ENCODE assay signal across 8 cellular contexts in genomic region chr4:55346851-55347255, GRCh38. TPM values are rescaled to one million over a fixed set of nuclear protein-coding genes. Genes with fewer than 3 reads are reported as not detected.
DNase-seq lines count a peak whose midpoint lies in the region; ATAC-seq and TF ChIP-seq lines count a peak whose summit lies in the region.

No MANE protein-coding gene starts in this region.

- H3K36me3 Mint-ChIP-seq in CD8-positive, alpha-beta T cell, result peaks cover 2% of the 10 kb centered on the region

- CTCF ChIA-PET in CD8-positive, alpha-beta T cell (lab: Charles Lee), result interaction anchor here (0.6 to 2.7 kb wide), 20 partner anchors 8 to 519 kb away, joined by 3 to 18 read pairs (median 4); no protein-coding TSS in a partner anchor
- CTCF ChIA-PET in IMR-90 (lab: Yijun Ruan, JAX), result interaction anchor here (0.6 kb wide), 1 partner anchor 11 kb away, joined by 4 read pairs; no protein-coding TSS in a partner anchor

- no peak for TF ChIP-seq RAD21 in IMR-90 (IDR thresholded peaks at IDR 0.05; ENCODE audit: low read length)

- WGBS in IMR-90 (ENCODE audit: extremely low coverage in 2 of 2, insufficient read length in 1 of 2), 2 experiments, result 10% methylated on average over 4 of the region's 16 CpGs; no CpG with 5 or more reads in 1 of the 2 experiments

- H2AK5ac ChIP-seq in IMR-90 (ENCODE audit: low read depth, low read length), result no peak overlapping the region

- no peak for TF ChIP-seq CTCF in CD8-positive, alpha-beta T cell (IDR thresholded peaks at IDR 0.05)
- no peak for TF ChIP-seq CTCF in IMR-90 (conservative IDR thresholded peaks at IDR 0.05; ENCODE audit: low read depth, low read length)
- no peak for TF ChIP-seq CTCF in choroid plexus epithelial cell (conservative IDR thresholded peaks at IDR 0.05; ENCODE audit: low read depth, low read length)

- no peaks in the 10 kb centered on the region for H3K9me3 ChIP-seq in CD8-positive, alpha-beta T cell (ENCODE audit: low read length)
- no peaks in the 10 kb centered on the region for H3K9me3 ChIP-seq in IMR-90 (ENCODE audit: control insufficient read depth, insufficient read depth, low read length)
- H3K9me3 ChIP-seq in muscle layer of duodenum (ENCODE audit: control insufficient read depth in 1 of 2, low read length in 2 of 2), result no peaks in the 10 kb centered on the region

- no peaks in the 10 kb centered on the region for H4K20me1 ChIP-seq in IMR-90 (ENCODE audit: insufficient read depth, low read length)

- H2AFZ ChIP-seq in IMR-90 (replicated peaks; ENCODE audit: low read length, poor library complexity), result peak overlapping the region; percentile 98

- H2BK5ac ChIP-seq in IMR-90 (ENCODE audit: low read depth, low read length, poor library complexity, severe bottlenecking), result peak overlapping the region; percentile 75

- no peaks in the 10 kb centered on the region for H3K27me3 Mint-ChIP-seq in CD8-positive, alpha-beta T cell (ENCODE audit: low read depth)

- H3K79me1 ChIP-seq in IMR-90 (ENCODE audit: low read depth in 1 of 2, low read length in 2 of 2), result peaks cover 13 to 17% of the 10 kb centered on the region in 2 experiments; a peak in 2 of 4 replicates

- peak overlapping the region; percentile 93 for H3K4me2 ChIP-seq in IMR-90 (ENCODE audit: low read depth, low read length)

- peak overlapping the region; percentile 86 for H2AK9ac ChIP-seq in IMR-90 (replicated peaks; ENCODE audit: low read depth, low read length, poor library complexity)

- peak in 2 of 7 experiments; percentile 1 to 7 for DNase-seq in CD8-positive, alpha-beta T cell
- DNase-seq in IMR-90, result no peak
- DNase-seq in choroid plexus epithelial cell (ENCODE audit: low read depth), result no peak
- no peak for DNase-seq in putamen (ENCODE audit: low spot score)
- no peak for DNase-seq in COLO829 (ENCODE audit: low spot score)
- DNase-seq in NCI-H748 (lab: John Stamatoyannopoulos, UW; ENCODE audit: unreplicated experiment), result no peak

- peak overlapping the region; percentile 25; the same call in 1 of the 2 replicates for H3K18ac ChIP-seq in IMR-90 (ENCODE audit: low read depth, low read length)

- in situ Hi-C loops in IMR-90 (cut with MboI; ENCODE audit: low sequenced_read_pairs), result loop anchor here (5.0 to 25.0 kb wide), 4 partner anchors 205 to 585 kb away; partner anchors contain the start of gene EXOC1

- H3K27ac Mint-ChIP-seq in CD8-positive, alpha-beta T cell, result peak overlapping the region; percentile 19

- H3K4me1 ChIP-seq in CD8-positive, alpha-beta T cell (ENCODE audit: insufficient read depth, low read length), result peaks cover 9% of the 10 kb centered on the region
- H3K4me1 ChIP-seq in IMR-90 (ENCODE audit: control insufficient read depth, insufficient read depth, low read length) (peaks cover 14% of the 10 kb centered on the region), muscle layer of duodenum (ENCODE audit: control insufficient read depth in 1 of 2, insufficient read depth in 2 of 2, low read length in 2 of 2) (peaks cover 0 to 14% of the 10 kb centered on the region in 2 donors)

- peak overlapping the region; percentile 76 for H2BK20ac ChIP-seq in IMR-90 (ENCODE audit: low read depth, low read length)

- ATAC-seq in CD8-positive, alpha-beta T cell, result no peak
- ATAC-seq in IMR-90 (ENCODE audit: low read depth), result no peak
- no peak for ATAC-seq in HG03175 (IDR thresholded peaks at IDR 0.05; ENCODE audit: unreplicated experiment)

- peak overlapping the region; percentile 88 for H3K9ac ChIP-seq in IMR-90 (ENCODE audit: low read depth, low read length)

- POLR2A ChIA-PET in CD8-positive, alpha-beta T cell (lab: Charles Lee), result interaction anchor here (2.1 to 2.4 kb wide), 2 partner anchors 48 to 199 kb away, joined by 9 to 12 read pairs; partner anchors contain the start of gene TMEM165
- POLR2A ChIA-PET in IMR-90 (lab: Charles Lee; ENCODE audit: unreplicated experiment), result interaction anchor here (0.6 kb wide), 2 partner anchors 98 to 199 kb away, joined by 3 to 4 read pairs; no protein-coding TSS in a partner anchor

- peak overlapping the region; percentile 88 for H3K4me3 ChIP-seq in CD8-positive, alpha-beta T cell (ENCODE audit: low read depth, low read length)
- H3K4me3 ChIP-seq in IMR-90 (ENCODE audit: insufficient read depth, low read depth, low read length), result peak overlapping the region; percentile 64
- H3K4me3 ChIP-seq in choroid plexus epithelial cell (ENCODE audit: low read depth, low read length), result peak overlapping the region; percentile 77
- H3K4me3 ChIP-seq in muscle layer of duodenum (ENCODE audit: low read depth in 1 of 2, low read length in 2 of 2), result peak overlapping the region; percentile 76 to 78

- BruUV-seq in IMR-90 (replicated peaks; lab: Mats Ljungman, UMichigan), result no TSS peak

- peaks cover 14% of the 10 kb centered on the region for H3K4me1 Mint-ChIP-seq in CD8-positive, alpha-beta T cell (ENCODE audit: low read depth)

- H3K9me3 Mint-ChIP-seq in CD8-positive, alpha-beta T cell, result no peaks in the 10 kb centered on the region

- H3K27me3 ChIP-seq in CD8-positive, alpha-beta T cell (ENCODE audit: insufficient read depth, low read length), result no peaks in the 10 kb centered on the region
- H3K27me3 ChIP-seq in IMR-90 (ENCODE audit: control insufficient read depth, insufficient read depth, low read length), result no peaks in the 10 kb centered on the region
- H3K27me3 ChIP-seq in muscle layer of duodenum (ENCODE audit: low read depth, low read length), result no peaks in the 10 kb centered on the region

- H3K36me3 ChIP-seq in CD8-positive, alpha-beta T cell (ENCODE audit: insufficient read depth, low read length), result no peaks in the 10 kb centered on the region
- H3K36me3 ChIP-seq in IMR-90 (ENCODE audit: control insufficient read depth, insufficient read depth, low read length), result no peaks in the 10 kb centered on the region
- no peaks in the 10 kb centered on the region for H3K36me3 ChIP-seq in muscle layer of duodenum (ENCODE audit: control insufficient read depth in 1 of 2, insufficient read depth in 2 of 2, low read length in 2 of 2)

- TF ChIP-seq POLR2A in IMR-90 (IDR thresholded peaks at IDR 0.05; ENCODE audit: low read depth, low read length), result no peak

- peak overlapping the region; percentile 49 to 91 for H4K8ac ChIP-seq in IMR-90 (ENCODE audit: low read depth in 2 of 2, low read length in 2 of 2)

- H2BK15ac ChIP-seq in IMR-90 (ENCODE audit: low read depth, low read length), result peak overlapping the region; percentile 65; the same call in 2 of the 3 replicates

- H3K4me3 Mint-ChIP-seq in CD8-positive, alpha-beta T cell, result peak overlapping the region; percentile 80

- peak overlapping the region; percentile 68 for H4K5ac ChIP-seq in IMR-90 (ENCODE audit: low read depth, low read length)

- H4K91ac ChIP-seq in IMR-90 (ENCODE audit: insufficient read depth, low read depth, low read length), result peak overlapping the region; percentile 32

- dilution Hi-C loops in IMR-90 (cut with HindIII; ENCODE audit: low sequenced_read_pairs, unreplicated experiment), result no loop called here

- peak overlapping the region; percentile 78 for H3K14ac ChIP-seq in IMR-90 (replicated peaks; ENCODE audit: low read depth, low read length)

- H3K23ac ChIP-seq in IMR-90 (ENCODE audit: low read depth, low read length), result peak overlapping the region; percentile 87; the same call in 1 of the 2 replicates

- H2BK120ac ChIP-seq in IMR-90 (ENCODE audit: low read depth, low read length), result peak overlapping the region; percentile 90

- peak overlapping the region; percentile 70 for H3K56ac ChIP-seq in IMR-90 (ENCODE audit: extremely low read depth, insufficient read depth, low read length)

- no peaks in the 10 kb centered on the region for H3K9me1 ChIP-seq in IMR-90 (ENCODE audit: insufficient read depth, low read length)

- peak overlapping the region; percentile 82 for H3K4ac ChIP-seq in IMR-90 (ENCODE audit: low read depth, low read length)

- intact Hi-C loops in CD8-positive, alpha-beta T cell (cut with DNase I, micrococcal nuclease), result loop anchor here (1.0 to 10.0 kb wide), 12 partner anchors 48 to 1282 kb away; partner anchors contain the start of genes EXOC1 (in 2 of the 2), CEP135 (in 1 of the 2), CHIC2 (in 1 of the 2) and CLOCK (in 1 of the 2)
- intact Hi-C loops in IMR-90 (cut with micrococcal nuclease), result loop anchor here (1.0 to 5.0 kb wide), 9 partner anchors 49 to 955 kb away; partner anchors contain the start of genes CLOCK, EXOC1 and NMU

- peak overlapping the region; percentile 64 for H3K27ac ChIP-seq in CD8-positive, alpha-beta T cell (ENCODE audit: low read depth, low read length)
- H3K27ac ChIP-seq in IMR-90 (ENCODE audit: insufficient read depth, low read length), result peak overlapping the region; percentile 79
- H3K27ac ChIP-seq in muscle layer of duodenum (ENCODE audit: low read length), result peak overlapping the region; percentile 83

TF ChIP-seq in IMR-90, 13 proteins besides CTCF, POLR2A, EP300 and RAD21 (continues in another document):
- no peak for TF ChIP-seq MAFK (IDR thresholded peaks at IDR 0.05; ENCODE audit: low read depth, low read length)
- no peak for TF ChIP-seq NFE2L2 (IDR thresholded peaks at IDR 0.05; ENCODE audit: low read depth, low read length)
- TF ChIP-seq ELK1 (IDR thresholded peaks at IDR 0.05; ENCODE audit: borderline replicate concordance, low read depth, low read length), result no peak
- TF ChIP-seq MXI1 (IDR thresholded peaks at IDR 0.05; ENCODE audit: borderline replicate concordance, low read depth, low read length), result no peak
- TF ChIP-seq CEBPB (IDR thresholded peaks at IDR 0.05; ENCODE audit: low read depth, low read length), result no peak
- no peak for TF ChIP-seq MAZ (IDR thresholded peaks at IDR 0.05; ENCODE audit: borderline replicate concordance, low read depth, low read length)
- no peak for TF ChIP-seq SMC3 (IDR thresholded peaks at IDR 0.05; ENCODE audit: low read depth, low read length)
- TF ChIP-seq FOS (IDR thresholded peaks at IDR 0.05; ENCODE audit: low read depth, low read length), result no peak

RNA-seq across cellular contexts. Expression of gene SRD5A3, which starts 0.8 kb away (rescaled TPM):
- 1 to 10 TPM; 1.1 TPM for total RNA-seq in CD8-positive, alpha-beta T cell
- total RNA-seq in IMR-90 (2012; rRNA removed), result 6.8 and 7.8 TPM in 2 replicates
- polyA plus RNA-seq in IMR-90 (2012; rRNA removed), result 5.6 and 6.4 TPM in 2 replicates
- 2.9 and 6.5 TPM in 2 replicates for polyA plus RNA-seq in IMR-90 (2012; cell fraction: cytosol; rRNA removed)
- 0.65 and 4.7 TPM in 2 replicates for polyA plus RNA-seq in IMR-90 (2012; cell fraction: nucleus; rRNA removed; ENCODE audit: low replicate concordance)

RNA-seq across cellular contexts. Expression of gene TMEM165, which starts 48.9 kb away (rescaled TPM):
- 10 to 100 TPM; 31.0 to 31.5 TPM for total RNA-seq in CD8-positive, alpha-beta T cell
- 49.6 and 88.3 TPM in 2 replicates for total RNA-seq in IMR-90 (2012; rRNA removed)
- 73.3 and 83.0 TPM in 2 replicates for polyA plus RNA-seq in IMR-90 (2012; rRNA removed)
- polyA plus RNA-seq in IMR-90 (2012; cell fraction: cytosol; rRNA removed), result 24.8 and 66.4 TPM in 2 replicates
- polyA plus RNA-seq in IMR-90 (2012; cell fraction: nucleus; rRNA removed; ENCODE audit: low replicate concordance), result 80.3 and 193 TPM in 2 replicates
